ENCODE assay signal across 1 cellular context in genomic region chr22:43378011-43378704, GRCh38.
TF ChIP-seq lines count a peak whose summit lies in the region.

No MANE protein-coding gene starts in this region.

TF ChIP-seq in GM12878, 131 proteins besides CTCF, POLR2A, EP300 and RAD21 (continued from another document and continues in another):
- TF ChIP-seq HSF1 (IDR thresholded peaks at IDR 0.05; ENCODE audit: low read depth, low read length) (no peak), SMAD5 (IDR thresholded peaks at IDR 0.05; ENCODE audit: low read depth) (no peak), BACH1 (IDR thresholded peaks at IDR 0.05; ENCODE audit: borderline replicate concordance) (no peak), IKZF2 (IDR thresholded peaks at IDR 0.05) (peak in 1 of 2 experiments; percentile 34; a peak in 1 of 4 replicates), NRF1 (conservative IDR thresholded peaks at IDR 0.05; ENCODE audit: low read depth, low read length) (no peak), FOXM1 (IDR thresholded peaks at IDR 0.05; ENCODE audit: low read depth, low read length) (0 out of 2 replicates have a peak, but pooled peaks have one; percentile 18), STAT1 (conservative IDR thresholded peaks at IDR 0.05) (no peak), EED (IDR thresholded peaks at IDR 0.05; ENCODE audit: low read depth) (0 out of 2 replicates have a peak, but pooled peaks have one; percentile 23), TAF1 (IDR thresholded peaks at IDR 0.05; ENCODE audit: borderline replicate concordance, low read depth, low read length) (no peak), IRF3 (IDR thresholded peaks at IDR 0.05) (no peak), IKZF1 (conservative IDR thresholded peaks at IDR 0.05) (peak; percentile 47; the same call in 1 of the 2 replicates), RCOR1 (conservative IDR thresholded peaks at IDR 0.05; ENCODE audit: low read depth, low read length) (no peak), USF2 (IDR thresholded peaks at IDR 0.05; ENCODE audit: borderline replicate concordance, low read depth, low read length) (peak; percentile 10; the same call in 1 of the 2 replicates), KLF5 (IDR thresholded peaks at IDR 0.05; ENCODE audit: partially characterized antibody) (no peak), CBX5 (IDR thresholded peaks at IDR 0.05; ENCODE audit: low read depth) (no peak), SIN3A (IDR thresholded peaks at IDR 0.05; ENCODE audit: low read depth, low read length) (no peak), BHLHE40 (IDR thresholded peaks at IDR 0.05; ENCODE audit: borderline replicate concordance in 1 of 2, low read depth in 2 of 2, low read length in 1 of 2) (peak; percentile 91 to 97), ZNF622 (IDR thresholded peaks at IDR 0.05) (no peak), TCF12 (IDR thresholded peaks at IDR 0.05; ENCODE audit: low read depth, low read length) (no peak), FOXK2 (IDR thresholded peaks at IDR 0.05) (no peak), TBL1XR1 (IDR thresholded peaks at IDR 0.05; ENCODE audit: low read depth, low read length) (peak; percentile 69; the same call in 1 of the 2 replicates), CHD1 (IDR thresholded peaks at IDR 0.05; ENCODE audit: low read depth, low read length) (no peak), E2F8 (IDR thresholded peaks at IDR 0.05; ENCODE audit: low read depth, partially characterized antibody) (no peak), RAD51 (IDR thresholded peaks at IDR 0.05) (peak; percentile 56; the same call in 1 of the 2 replicates), SIX5 (IDR thresholded peaks at IDR 0.05; ENCODE audit: low read depth, low read length, severe bottlenecking) (no peak), POLR2AphosphoS2 (IDR thresholded peaks at IDR 0.05; ENCODE audit: low read depth, low read length) (no peak), RB1 (IDR thresholded peaks at IDR 0.05; ENCODE audit: borderline replicate concordance) (no peak), SUPT20H (IDR thresholded peaks at IDR 0.05; ENCODE audit: borderline replicate concordance, control insufficient read depth, low read depth, low read length) (no peak), NR2C1 (IDR thresholded peaks at IDR 0.05) (no peak), ATF7 (IDR thresholded peaks at IDR 0.05; ENCODE audit: low read depth) (no peak), GATAD2B (conservative IDR thresholded peaks at IDR 0.05; ENCODE audit: low read depth) (no peak)
- TF ChIP-seq, protein P1, sequence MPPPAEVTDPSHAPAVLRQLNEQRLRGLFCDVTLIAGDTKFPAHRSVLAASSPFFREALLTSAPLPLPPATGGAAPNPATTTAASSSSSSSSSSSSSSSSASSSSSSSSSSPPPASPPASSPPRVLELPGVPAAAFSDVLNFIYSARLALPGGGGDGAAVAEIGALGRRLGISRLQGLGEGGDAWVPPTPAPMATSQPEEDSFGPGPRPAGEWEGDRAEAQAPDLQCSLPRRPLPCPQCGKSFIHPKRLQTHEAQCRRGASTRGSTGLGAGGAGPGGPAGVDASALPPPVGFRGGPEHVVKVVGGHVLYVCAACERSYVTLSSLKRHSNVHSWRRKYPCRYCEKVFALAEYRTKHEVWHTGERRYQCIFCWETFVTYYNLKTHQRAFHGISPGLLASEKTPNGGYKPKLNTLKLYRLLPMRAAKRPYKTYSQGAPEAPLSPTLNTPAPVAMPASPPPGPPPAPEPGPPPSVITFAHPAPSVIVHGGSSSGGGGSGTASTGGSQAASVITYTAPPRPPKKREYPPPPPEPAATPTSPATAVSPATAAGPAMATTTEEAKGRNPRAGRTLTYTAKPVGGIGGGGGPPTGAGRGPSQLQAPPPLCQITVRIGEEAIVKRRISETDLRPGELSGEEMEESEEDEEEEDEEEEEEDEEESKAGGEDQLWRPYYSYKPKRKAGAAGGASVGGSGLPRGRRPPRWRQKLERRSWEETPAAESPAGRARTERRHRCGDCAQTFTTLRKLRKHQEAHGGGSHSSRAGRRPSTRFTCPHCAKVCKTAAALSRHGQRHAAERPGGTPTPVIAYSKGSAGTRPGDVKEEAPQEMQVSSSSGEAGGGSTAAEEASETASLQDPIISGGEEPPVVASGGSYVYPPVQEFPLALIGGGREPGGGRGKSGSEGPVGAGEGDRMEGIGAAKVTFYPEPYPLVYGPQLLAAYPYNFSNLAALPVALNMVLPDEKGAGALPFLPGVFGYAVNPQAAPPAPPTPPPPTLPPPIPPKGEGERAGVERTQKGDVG (CRISPR knock-in tag; IDR thresholded peaks at IDR 0.05), result no peak
- TF ChIP-seq, protein P2, sequence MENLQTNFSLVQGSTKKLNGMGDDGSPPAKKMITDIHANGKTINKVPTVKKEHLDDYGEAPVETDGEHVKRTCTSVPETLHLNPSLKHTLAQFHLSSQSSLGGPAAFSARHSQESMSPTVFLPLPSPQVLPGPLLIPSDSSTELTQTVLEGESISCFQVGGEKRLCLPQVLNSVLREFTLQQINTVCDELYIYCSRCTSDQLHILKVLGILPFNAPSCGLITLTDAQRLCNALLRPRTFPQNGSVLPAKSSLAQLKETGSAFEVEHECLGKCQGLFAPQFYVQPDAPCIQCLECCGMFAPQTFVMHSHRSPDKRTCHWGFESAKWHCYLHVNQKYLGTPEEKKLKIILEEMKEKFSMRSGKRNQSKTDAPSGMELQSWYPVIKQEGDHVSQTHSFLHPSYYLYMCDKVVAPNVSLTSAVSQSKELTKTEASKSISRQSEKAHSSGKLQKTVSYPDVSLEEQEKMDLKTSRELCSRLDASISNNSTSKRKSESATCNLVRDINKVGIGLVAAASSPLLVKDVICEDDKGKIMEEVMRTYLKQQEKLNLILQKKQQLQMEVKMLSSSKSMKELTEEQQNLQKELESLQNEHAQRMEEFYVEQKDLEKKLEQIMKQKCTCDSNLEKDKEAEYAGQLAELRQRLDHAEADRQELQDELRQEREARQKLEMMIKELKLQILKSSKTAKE (IDR thresholded peaks at IDR 0.05; ENCODE audit: low read depth, poor library complexity, severe bottlenecking), result peak; percentile 42
- TF ChIP-seq, protein P3, sequence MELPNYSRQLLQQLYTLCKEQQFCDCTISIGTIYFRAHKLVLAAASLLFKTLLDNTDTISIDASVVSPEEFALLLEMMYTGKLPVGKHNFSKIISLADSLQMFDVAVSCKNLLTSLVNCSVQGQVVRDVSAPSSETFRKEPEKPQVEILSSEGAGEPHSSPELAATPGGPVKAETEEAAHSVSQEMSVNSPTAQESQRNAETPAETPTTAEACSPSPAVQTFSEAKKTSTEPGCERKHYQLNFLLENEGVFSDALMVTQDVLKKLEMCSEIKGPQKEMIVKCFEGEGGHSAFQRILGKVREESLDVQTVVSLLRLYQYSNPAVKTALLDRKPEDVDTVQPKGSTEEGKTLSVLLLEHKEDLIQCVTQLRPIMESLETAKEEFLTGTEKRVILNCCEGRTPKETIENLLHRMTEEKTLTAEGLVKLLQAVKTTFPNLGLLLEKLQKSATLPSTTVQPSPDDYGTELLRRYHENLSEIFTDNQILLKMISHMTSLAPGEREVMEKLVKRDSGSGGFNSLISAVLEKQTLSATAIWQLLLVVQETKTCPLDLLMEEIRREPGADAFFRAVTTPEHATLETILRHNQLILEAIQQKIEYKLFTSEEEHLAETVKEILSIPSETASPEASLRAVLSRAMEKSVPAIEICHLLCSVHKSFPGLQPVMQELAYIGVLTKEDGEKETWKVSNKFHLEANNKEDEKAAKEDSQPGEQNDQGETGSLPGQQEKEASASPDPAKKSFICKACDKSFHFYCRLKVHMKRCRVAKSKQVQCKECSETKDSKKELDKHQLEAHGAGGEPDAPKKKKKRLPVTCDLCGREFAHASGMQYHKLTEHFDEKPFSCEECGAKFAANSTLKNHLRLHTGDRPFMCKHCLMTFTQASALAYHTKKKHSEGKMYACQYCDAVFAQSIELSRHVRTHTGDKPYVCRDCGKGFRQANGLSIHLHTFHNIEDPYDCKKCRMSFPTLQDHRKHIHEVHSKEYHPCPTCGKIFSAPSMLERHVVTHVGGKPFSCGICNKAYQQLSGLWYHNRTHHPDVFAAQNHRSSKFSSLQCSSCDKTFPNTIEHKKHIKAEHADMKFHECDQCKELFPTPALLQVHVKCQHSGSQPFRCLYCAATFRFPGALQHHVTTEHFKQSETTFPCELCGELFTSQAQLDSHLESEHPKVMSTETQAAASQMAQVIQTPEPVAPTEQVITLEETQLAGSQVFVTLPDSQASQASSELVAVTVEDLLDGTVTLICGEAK (IDR thresholded peaks at IDR 0.05; ENCODE audit: borderline replicate concordance), result no peak
- TF ChIP-seq, protein P4, sequence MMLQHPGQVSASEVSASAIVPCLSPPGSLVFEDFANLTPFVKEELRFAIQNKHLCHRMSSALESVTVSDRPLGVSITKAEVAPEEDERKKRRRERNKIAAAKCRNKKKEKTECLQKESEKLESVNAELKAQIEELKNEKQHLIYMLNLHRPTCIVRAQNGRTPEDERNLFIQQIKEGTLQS (IDR thresholded peaks at IDR 0.05; ENCODE audit: borderline replicate concordance, extremely low read depth, low read depth, low read length), result no peak
- TF ChIP-seq, protein P5, sequence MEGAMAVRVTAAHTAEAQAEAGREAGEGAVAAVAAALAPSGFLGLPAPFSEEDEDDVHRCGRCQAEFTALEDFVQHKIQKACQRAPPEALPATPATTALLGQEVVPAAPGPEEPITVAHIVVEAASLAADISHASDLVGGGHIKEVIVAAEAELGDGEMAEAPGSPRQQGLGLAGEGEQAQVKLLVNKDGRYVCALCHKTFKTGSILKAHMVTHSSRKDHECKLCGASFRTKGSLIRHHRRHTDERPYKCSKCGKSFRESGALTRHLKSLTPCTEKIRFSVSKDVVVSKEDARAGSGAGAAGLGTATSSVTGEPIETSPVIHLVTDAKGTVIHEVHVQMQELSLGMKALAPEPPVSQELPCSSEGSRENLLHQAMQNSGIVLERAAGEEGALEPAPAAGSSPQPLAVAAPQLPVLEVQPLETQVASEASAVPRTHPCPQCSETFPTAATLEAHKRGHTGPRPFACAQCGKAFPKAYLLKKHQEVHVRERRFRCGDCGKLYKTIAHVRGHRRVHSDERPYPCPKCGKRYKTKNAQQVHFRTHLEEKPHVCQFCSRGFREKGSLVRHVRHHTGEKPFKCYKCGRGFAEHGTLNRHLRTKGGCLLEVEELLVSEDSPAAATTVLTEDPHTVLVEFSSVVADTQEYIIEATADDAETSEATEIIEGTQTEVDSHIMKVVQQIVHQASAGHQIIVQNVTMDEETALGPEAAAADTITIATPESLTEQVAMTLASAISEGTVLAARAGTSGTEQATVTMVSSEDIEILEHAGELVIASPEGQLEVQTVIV (IDR thresholded peaks at IDR 0.05; ENCODE audit: borderline replicate concordance, partially characterized antibody), result no peak
